Comparison of ENCODE assay signal across 15 cellular contexts in the genomic region with DNA sequence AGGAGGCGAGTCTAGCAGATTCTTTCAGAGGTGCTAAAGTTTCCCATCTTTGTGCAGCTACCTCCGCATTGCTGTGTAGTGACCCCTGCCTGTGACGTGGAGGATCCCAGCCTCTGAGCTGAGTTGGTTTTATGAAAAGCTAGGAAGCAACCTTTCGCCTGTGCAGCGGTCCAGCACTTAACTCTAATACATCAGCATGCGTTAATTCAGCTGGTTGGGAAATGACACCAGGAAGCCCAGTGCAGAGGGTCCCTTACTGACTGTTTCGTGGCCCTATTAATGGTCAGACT. TPM values are rescaled to one million over a fixed set of nuclear protein-coding genes. Genes with fewer than 3 reads are reported as not detected.
DNase-seq lines count a peak whose midpoint lies in the region; ATAC-seq and TF ChIP-seq lines count a peak whose summit lies in the region.
"Had no signal": no experiment of that assay in that cellular context is flagged by ENCODE, and none has a peak within 500 bp of the region (broad histone marks: within the 10 kb centered on the region; RNA-seq: fewer than 3 reads in every experiment).

No MANE protein-coding gene starts in this region.

- H2BK20ac ChIP-seq in H9 (ENCODE audit: low read depth, low read length, poor library complexity, severe bottlenecking) = no peak overlapping the region

- no peaks in the 10 kb centered on the region for H4K20me1 ChIP-seq in H9 (ENCODE audit: control insufficient read depth, insufficient read depth, insufficient read length)

- H3K9me3 Mint-ChIP-seq in memory B cell (peaks cover 5% of the 10 kb centered on the region), H9 (peaks cover 0 to 2% of the 10 kb centered on the region in 2 experiments; a peak in 2 of 5 replicates), progenitor cell of endocrine pancreas (ENCODE audit: low read depth) (no peaks in the 10 kb centered on the region)
- H3K9me3 Mint-ChIP-seq: CD8-positive, alpha-beta memory T cell had no signal

- H3K4me2 ChIP-seq in H9 (ENCODE audit: insufficient read depth, insufficient read length, low read length) = no peak overlapping the region

- H3K4ac ChIP-seq in H9 (ENCODE audit: low read depth, low read length) = no peak overlapping the region

- H3K23ac ChIP-seq in H9 (ENCODE audit: insufficient read length, low read depth, low read length) = no peak overlapping the region

- H3K4me1 Mint-ChIP-seq in memory B cell (peaks cover 8% of the 10 kb centered on the region), H9 (no peaks in the 10 kb centered on the region), progenitor cell of endocrine pancreas (ENCODE audit: low read depth) (no peaks in the 10 kb centered on the region)
- H3K4me1 Mint-ChIP-seq: CD8-positive, alpha-beta memory T cell had no signal

- CTCF ChIA-PET in HEK293T (lab: Yijun Ruan, JAX) = interaction anchor here (0.6 to 2.9 kb wide), 21 partner anchors 8 to 833 kb away, joined by 3 to 22 read pairs (median 4); a partner anchor contains a TSS

- H3K27ac ChIP-seq in WERI-Rb-1 (no peak overlapping the region), H9 (ENCODE audit: insufficient read length, low read depth, low read length) (no peak overlapping the region), uterus (no peak overlapping the region)
- H3K27ac ChIP-seq: upper lobe of left lung had no signal

- H2AFZ ChIP-seq in H9 (ENCODE audit: low read length) = no peak overlapping the region

- no peak overlapping the region for H4K91ac ChIP-seq in H9 (ENCODE audit: insufficient read length, low read depth, low read length)

- no peak overlapping the region for H3K14ac ChIP-seq in H9 (ENCODE audit: insufficient read depth, low read length)

- no peak overlapping the region for H3K56ac ChIP-seq in H9 (ENCODE audit: insufficient read length, low read depth, low read length)

- H3K9me3 ChIP-seq in WERI-Rb-1 (ENCODE audit: severe bottlenecking) (no peaks in the 10 kb centered on the region), H9 (ENCODE audit: control insufficient read depth, low read depth, low read length) (no peaks in the 10 kb centered on the region), uterus (no peaks in the 10 kb centered on the region)
- H3K9me3 ChIP-seq: upper lobe of left lung had no signal

- H3K27me3 ChIP-seq in WERI-Rb-1 (ENCODE audit: insufficient read depth, low read depth, severe bottlenecking) = no peaks in the 10 kb centered on the region
- H3K27me3 ChIP-seq in H9 (ENCODE audit: insufficient read depth, low read length) = no peaks in the 10 kb centered on the region
- H3K27me3 ChIP-seq in uterus = no peaks in the 10 kb centered on the region
- H3K27me3 ChIP-seq: upper lobe of left lung had no signal

- H2BK120ac ChIP-seq in H9 (ENCODE audit: low read depth, low read length, poor library complexity, severe bottlenecking) = no peak overlapping the region

- TF ChIP-seq CTCF in WERI-Rb-1 (IDR thresholded peaks at IDR 0.05; ENCODE audit: low read depth, low read length) (peak; percentile 18; the same call in 1 of the 2 replicates), H9 (conservative IDR thresholded peaks at IDR 0.05) (no peak), uterus (IDR thresholded peaks at IDR 0.05) (no peak), progenitor cell of endocrine pancreas (IDR thresholded peaks at IDR 0.05; ENCODE audit: unreplicated experiment) (no peak)

- H3K79me1 ChIP-seq in H9 (ENCODE audit: insufficient read depth, low read depth, low read length, poor library complexity, severe bottlenecking) = no peaks in the 10 kb centered on the region

- H2BK15ac ChIP-seq in H9 (ENCODE audit: low read depth, low read length) = no peak overlapping the region

- H3K4me1 ChIP-seq in H9 (ENCODE audit: insufficient read depth, low read length) = no peaks in the 10 kb centered on the region
- no peaks in the 10 kb centered on the region for H3K4me1 ChIP-seq in uterus
- H3K4me1 ChIP-seq: upper lobe of left lung had no signal

- no peak overlapping the region for H3K18ac ChIP-seq in H9 (ENCODE audit: insufficient read length, low read depth, low read length)

- no peak for TF ChIP-seq POLR2A in uterus (IDR thresholded peaks at IDR 0.05)

- no CpG with 5 or more reads among the region's 7 CpGs for WGBS in H9 (ENCODE audit: extremely low coverage, insufficient read length, low lambda C conversion rate)

- no peak overlapping the region for H3K4me3 Mint-ChIP-seq in memory B cell
- no peak overlapping the region; a peak in 1 of 5 replicates for H3K4me3 Mint-ChIP-seq in H9
- H3K4me3 Mint-ChIP-seq in progenitor cell of endocrine pancreas (ENCODE audit: low read depth) = no peak overlapping the region
- H3K4me3 Mint-ChIP-seq: activated naive CD4-positive, alpha-beta T cell treated with anti-CD3 and anti-CD28 coated beads for 36 hours; CD8-positive, alpha-beta memory T cell had no signal

- H3K79me2 ChIP-seq in H9 (ENCODE audit: insufficient read depth, low read length) = no peaks in the 10 kb centered on the region

- DNase-seq in Caki2 (ENCODE audit: low read depth) (peak; percentile 33), HEK293T (ENCODE audit: extremely low spot score) (peak; percentile 47), WERI-Rb-1 (peak; percentile 29), memory B cell (ENCODE audit: low spot score in 2 of 2) (no peak), H9 (no peak), uterus (no peak), NCI-H226 (no peak), progenitor cell of endocrine pancreas (ENCODE audit: low spot score, unreplicated experiment) (no peak)
- DNase-seq: SIG-M5 had no signal

- H3K36me3 Mint-ChIP-seq in memory B cell (no peaks in the 10 kb centered on the region), H9 (ENCODE audit: insufficient read depth in 1 of 3, low read depth in 3 of 3) (peaks cover 32 to 62% (median 61%) of the 10 kb centered on the region in 3 experiments), progenitor cell of endocrine pancreas (ENCODE audit: insufficient read depth) (peaks cover 16% of the 10 kb centered on the region)

- no peak overlapping the region for H3K4me3 ChIP-seq in WERI-Rb-1 (ENCODE audit: low read depth, low read length)
- H3K4me3 ChIP-seq in uterus = no peak overlapping the region
- H3K4me3 ChIP-seq: lung, upper lobe of left lung had no signal

- no peaks in the 10 kb centered on the region for H3K23me2 ChIP-seq in H9 (ENCODE audit: insufficient read length, low read depth, low read length, poor library complexity, severe bottlenecking)

- H2BK12ac ChIP-seq in H9 (ENCODE audit: insufficient read length, low read depth, low read length) = no peak overlapping the region

- no peak overlapping the region for H3K9ac ChIP-seq in H9 (ENCODE audit: extremely low read depth, insufficient read length, low read length)

- POLR2A ChIA-PET in HEK293T (lab: Yijun Ruan, JAX) = interaction anchor here (1.0 to 2.4 kb wide), 2 partner anchors 8 to 23 kb away, joined by 6 to 17 read pairs; a partner anchor contains a TSS

- peaks cover 65% of the 10 kb centered on the region for H3K36me3 ChIP-seq in WERI-Rb-1
- no peaks in the 10 kb centered on the region for H3K36me3 ChIP-seq in uterus
- H3K36me3 ChIP-seq: upper lobe of left lung had no signal

- no peak overlapping the region for H2BK5ac ChIP-seq in H9 (ENCODE audit: insufficient read length, low read length)

- peaks cover 12% of the 10 kb centered on the region for H3K27me3 Mint-ChIP-seq in memory B cell
- no peaks in the 10 kb centered on the region for H3K27me3 Mint-ChIP-seq in H9 (ENCODE audit: low read depth)
- H3K27me3 Mint-ChIP-seq in progenitor cell of endocrine pancreas = no peaks in the 10 kb centered on the region

- no peak overlapping the region for H4K5ac ChIP-seq in H9 (ENCODE audit: insufficient read length, low read depth, low read length)

- in situ Hi-C loops in Caki2 (cut with HindIII; ENCODE audit: low pct_unique_long_range_greater_than_20kb, low sequenced_read_pairs) = no loop called here

- no peak overlapping the region for H2AK5ac ChIP-seq in H9 (ENCODE audit: insufficient read length, low read length)

- no peak overlapping the region for H4K8ac ChIP-seq in H9 (replicated peaks; ENCODE audit: insufficient read length, low read depth, low read length)

- no peak overlapping the region for H3K27ac Mint-ChIP-seq in memory B cell
- H3K27ac Mint-ChIP-seq in H9 = peak overlapping the region in 1 of 3 experiments; percentile 61; a peak in 1 of 7 replicates
- no peak overlapping the region for H3K27ac Mint-ChIP-seq in progenitor cell of endocrine pancreas
- H3K27ac Mint-ChIP-seq: activated naive CD4-positive, alpha-beta T cell treated with anti-CD3 and anti-CD28 coated beads for 36 hours; CD8-positive, alpha-beta memory T cell had no signal

- intact Hi-C loops in uterus (cut with DNase I; ENCODE audit: low total_unique reads) = no loop called here

- peak; percentile 21 for ATAC-seq in memory B cell (ENCODE audit: low read depth)

- H3T11ph ChIP-seq in H9 (ENCODE audit: low read length) = no peak overlapping the region

TF ChIP-seq in HEK293T, 16 proteins besides CTCF, POLR2A, EP300 and RAD21 (continues in another document):
- TF ChIP-seq ELF4 (IDR thresholded peaks at IDR 0.05) (no peak), ZNF384 (IDR thresholded peaks at IDR 0.05) (no peak), FOXK2 (IDR thresholded peaks at IDR 0.05) (no peak), TARDBP (IDR thresholded peaks at IDR 0.05) (no peak), FOXM1 (IDR thresholded peaks at IDR 0.05; ENCODE audit: borderline replicate concordance) (no peak), CTBP1 (IDR thresholded peaks at IDR 0.05; ENCODE audit: borderline replicate concordance) (no peak), LEF1 (IDR thresholded peaks at IDR 0.05; ENCODE audit: borderline replicate concordance) (no peak), L3MBTL2 (conservative IDR thresholded peaks at IDR 0.05) (no peak)
- TF ChIP-seq, protein P1, sequence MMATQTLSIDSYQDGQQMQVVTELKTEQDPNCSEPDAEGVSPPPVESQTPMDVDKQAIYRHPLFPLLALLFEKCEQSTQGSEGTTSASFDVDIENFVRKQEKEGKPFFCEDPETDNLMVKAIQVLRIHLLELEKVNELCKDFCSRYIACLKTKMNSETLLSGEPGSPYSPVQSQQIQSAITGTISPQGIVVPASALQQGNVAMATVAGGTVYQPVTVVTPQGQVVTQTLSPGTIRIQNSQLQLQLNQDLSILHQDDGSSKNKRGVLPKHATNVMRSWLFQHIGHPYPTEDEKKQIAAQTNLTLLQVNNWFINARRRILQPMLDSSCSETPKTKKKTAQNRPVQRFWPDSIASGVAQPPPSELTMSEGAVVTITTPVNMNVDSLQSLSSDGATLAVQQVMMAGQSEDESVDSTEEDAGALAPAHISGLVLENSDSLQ (IDR thresholded peaks at IDR 0.05) = no peak

RNA-seq across cellular contexts. Expression of a gene that starts 8.9 kb away (rescaled TPM):
- total RNA-seq in Caki2 (2014; rRNA removed; shearing (Covaris generic); ENCODE audit: low replicate concordance) = 71.6 and 75.3 TPM in 2 replicates
- total RNA-seq in H9 (2021) (56.6 and 57.2 TPM in 2 replicates), uterus (10 to 100 TPM; 16.2 to 58.2 (median 24.8) TPM), progenitor cell of endocrine pancreas (50.9 and 53.7 TPM in 2 replicates)

RNA-seq across cellular contexts. Expression of a gene that starts 22.7 kb away (rescaled TPM):
- 0.70 and 1.8 TPM in 2 replicates for total RNA-seq in Caki2 (2014; rRNA removed; shearing (Covaris generic); ENCODE audit: low replicate concordance)
- total RNA-seq in H9 (2021) (16.5 and 17.5 TPM in 2 replicates), uterus (1 to 10 TPM in 1 of 4 donors, under 1 TPM in 1, not detected in 2; 0.58 to 1.3 TPM), progenitor cell of endocrine pancreas (11.4 and 12.2 TPM in 2 replicates)

RNA-seq across cellular contexts. Expression of a gene that starts 54.5 kb away (rescaled TPM):
- total RNA-seq in Caki2 (2014; rRNA removed; shearing (Covaris generic); ENCODE audit: low replicate concordance) = not detected in 2 replicates
- 5.2 and 5.5 TPM in 2 replicates for total RNA-seq in H9 (2021)
- not detected for total RNA-seq in uterus
- not detected in 2 replicates for total RNA-seq in progenitor cell of endocrine pancreas
- total RNA-seq: activated naive CD4-positive, alpha-beta T cell treated with anti-CD3 and anti-CD28 coated beads for 36 hours; bronchial epithelial cell; CD8-positive, alpha-beta memory T cell; lung; sciatic nerve; upper lobe of left lung had no signal

Comparison
In these comparisons a context has a peak if more than half of its experiments do, and no peak if none do; other contexts are left out.
1. DNase-seq: peak in Caki2 (single experiment), HEK293T (single experiment) and WERI-Rb-1 (single experiment); none in memory B cell (0 of 2), H9 (single experiment), uterus (0 of 2), NCI-H226 (single experiment) and progenitor cell of endocrine pancreas (single experiment).